ENCODE assay signal across 40 cellular contexts in genomic region chr5:53980061-53980460, GRCh38.
"Had no signal": no experiment of that assay in that cellular context is flagged by ENCODE, and none has a peak within 500 bp of the region (broad histone marks: within the 10 kb centered on the region; RNA-seq: fewer than 3 reads in every experiment).

No MANE protein-coding gene starts in this region.

- H3K9me3 Mint-ChIP-seq: activated T-helper 1 cell treated with anti-CD3 and anti-CD28 coated beads, Interleukin-12 subunit alpha, Interleukin-12 subunit beta, Interleukin-2, Interleukin-4 antibody, amounts not matched to agents 30 ng/mL and 10 ng/mL and 1 ng/mL, durations not matched to agents 14 hours and 24 hours and 36 hours; central memory CD8-positive, alpha-beta T cell had no signal

- H3K9me3 ChIP-seq: adrenal gland, body of pancreas had no signal

- H3K36me3 ChIP-seq: adrenal gland, ascending aorta, brain microvascular endothelial cell, breast epithelium, cardiac muscle cell had no signal

- H3K36me3 Mint-ChIP-seq: activated naive CD4-positive, alpha-beta T cell treated with anti-CD3 and anti-CD28 coated beads, Interleukin-2, amount 10 ng/mL, durations not matched to agents 7 days and 5 days had no signal

- H3K27ac Mint-ChIP-seq: activated naive CD4-positive, alpha-beta T cell treated with anti-CD3 and anti-CD28 coated beads for 36 hours; activated naive CD4-positive, alpha-beta T cell treated with anti-CD3 and anti-CD28 coated beads, Interleukin-2, amount 10 ng/mL, durations not matched to agents 7 days and 5 days; activated naive CD4-positive, alpha-beta T cell treated with anti-CD3 and anti-CD28 coated beads, Interleukin-2, amount 50 U/mL, for 24 hours; activated naive CD4-positive, alpha-beta T cell treated with anti-CD3 and anti-CD28 coated beads, Interleukin-2, amount 50 U/mL, for 72 hours; activated naive CD8-positive, alpha-beta T cell; activated naive CD8-positive, alpha-beta T cell treated with anti-CD3 and anti-CD28 coated beads for 36 hours; activated naive CD8-positive, alpha-beta T cell treated with anti-CD3 and anti-CD28 coated beads, Interleukin-2, amount 10 ng/mL, durations not matched to agents 7 days and 5 days; activated naive CD8-positive, alpha-beta T cell treated with anti-CD3 and anti-CD28 coated beads, Interleukin-2, amount 50 U/mL, for 24 hours; activated T-cell treated with anti-CD3 and anti-CD28 coated beads, Interleukin-2, amount 50 U/mL, for 24 hours; activated T-cell treated with anti-CD3 and anti-CD28 coated beads, Interleukin-2, amount 50 U/mL, for 72 hours; activated T-helper 1 cell treated with anti-CD3 and anti-CD28 coated beads, Interleukin-12 subunit alpha, Interleukin-12 subunit beta, Interleukin-2, Interleukin-4 antibody, amounts not matched to agents 30 ng/mL and 10 ng/mL and 1 ng/mL, durations not matched to agents 14 hours and 24 hours and 36 hours; activated T-helper 17 cell treated with anti-CD3 and anti-CD28 coated beads, Interleukin-2, amount 50 U/mL, for 72 hours; activated T-helper 2 cell treated with anti-CD3 and anti-CD28 coated beads, Interferon-gamma antibody, Interleukin-2, Interleukin-4, amounts not matched to agents 10 μg/mL and 5 μg/mL and 100 μg/mL, durations not matched to agents 14 hours and 24 hours and 36 hours; brain had no signal

- H3K4me3 ChIP-seq: adrenal gland, ascending aorta, body of pancreas, breast epithelium, cardiac muscle cell had no signal

- H3K27me3 ChIP-seq: adrenal gland, ascending aorta, body of pancreas, brain microvascular endothelial cell, breast epithelium, cardiac muscle cell had no signal

- H3K27me3 Mint-ChIP-seq: activated naive CD4-positive, alpha-beta T cell treated with anti-CD3 and anti-CD28 coated beads, Interleukin-2, amount 10 ng/mL, durations not matched to agents 7 days and 5 days; activated naive CD4-positive, alpha-beta T cell treated with anti-CD3 and anti-CD28 coated beads, Interleukin-2, amount 50 U/mL, for 24 hours; activated naive CD8-positive, alpha-beta T cell; activated naive CD8-positive, alpha-beta T cell treated with anti-CD3 and anti-CD28 coated beads for 36 hours; activated naive CD8-positive, alpha-beta T cell treated with anti-CD3 and anti-CD28 coated beads, Interleukin-2, amount 10 ng/mL, durations not matched to agents 7 days and 5 days; activated naive CD8-positive, alpha-beta T cell treated with anti-CD3 and anti-CD28 coated beads, Interleukin-2, amount 50 U/mL, for 24 hours; activated T-cell treated with anti-CD3 and anti-CD28 coated beads, Interleukin-2, amount 50 U/mL, for 24 hours; activated T-helper 17 cell treated with anti-CD3 and anti-CD28 coated beads, Interleukin-2, amount 50 U/mL, for 72 hours; brain; central memory CD8-positive, alpha-beta T cell had no signal

- H3K4me3 Mint-ChIP-seq: activated naive CD4-positive, alpha-beta T cell treated with anti-CD3 and anti-CD28 coated beads for 36 hours; activated naive CD4-positive, alpha-beta T cell treated with anti-CD3 and anti-CD28 coated beads, Interleukin-2, amount 10 ng/mL, durations not matched to agents 7 days and 5 days; activated naive CD4-positive, alpha-beta T cell treated with anti-CD3 and anti-CD28 coated beads, Interleukin-2, amount 50 U/mL, for 24 hours; activated naive CD8-positive, alpha-beta T cell; activated naive CD8-positive, alpha-beta T cell treated with anti-CD3 and anti-CD28 coated beads for 36 hours; activated naive CD8-positive, alpha-beta T cell treated with anti-CD3 and anti-CD28 coated beads, Interleukin-2, amount 10 ng/mL, durations not matched to agents 7 days and 5 days; activated naive CD8-positive, alpha-beta T cell treated with anti-CD3 and anti-CD28 coated beads, Interleukin-2, amount 50 U/mL, for 24 hours; activated T-cell treated with anti-CD3 and anti-CD28 coated beads, Interleukin-2, amount 50 U/mL, for 24 hours; activated T-cell treated with anti-CD3 and anti-CD28 coated beads, Interleukin-2, amount 50 U/mL, for 4 hours; activated T-cell treated with anti-CD3 and anti-CD28 coated beads, Interleukin-2, amount 50 U/mL, for 72 hours; activated T-helper 1 cell treated with anti-CD3 and anti-CD28 coated beads, Interleukin-12 subunit alpha, Interleukin-12 subunit beta, Interleukin-2, Interleukin-4 antibody, amounts not matched to agents 30 ng/mL and 10 ng/mL and 1 ng/mL, durations not matched to agents 14 hours and 24 hours and 36 hours; activated T-helper 17 cell treated with anti-CD3 and anti-CD28 coated beads, Interleukin-2, amount 50 U/mL, for 72 hours; brain; central memory CD8-positive, alpha-beta T cell had no signal

- FAIRE-seq: astrocyte, bronchial epithelial cell had no signal

- H3K4me1 Mint-ChIP-seq: activated naive CD4-positive, alpha-beta T cell treated with anti-CD3 and anti-CD28 coated beads, Interleukin-2, amount 10 ng/mL, durations not matched to agents 7 days and 5 days; activated naive CD4-positive, alpha-beta T cell treated with anti-CD3 and anti-CD28 coated beads, Interleukin-2, amount 50 U/mL, for 24 hours; activated naive CD8-positive, alpha-beta T cell treated with anti-CD3 and anti-CD28 coated beads for 36 hours; activated naive CD8-positive, alpha-beta T cell treated with anti-CD3 and anti-CD28 coated beads, Interleukin-2, amount 10 ng/mL, durations not matched to agents 7 days and 5 days; activated naive CD8-positive, alpha-beta T cell treated with anti-CD3 and anti-CD28 coated beads, Interleukin-2, amount 50 U/mL, for 24 hours; activated T-helper 17 cell treated with anti-CD3 and anti-CD28 coated beads, Interleukin-2, amount 50 U/mL, for 72 hours; brain; central memory CD8-positive, alpha-beta T cell had no signal

- H3K4me1 ChIP-seq: adrenal gland, ascending aorta, body of pancreas, breast epithelium had no signal

- DNase-seq: activated effector memory CD4-positive, alpha-beta T cell treated with anti-CD3 and anti-CD28 coated beads, Interleukin-2, amount 50 U/mL, for 16 hours; activated effector memory CD4-positive, alpha-beta T cell treated with Interleukin-2 at 50 U/mL for 16 hours; activated gamma-delta T cell; activated gamma-delta T cell treated with Interleukin-2 at 50 U/mL for 16 hours; activated naive CD4-positive, alpha-beta T cell; activated naive CD4-positive, alpha-beta T cell treated with anti-CD3 and anti-CD28 coated beads for 36 hours; activated naive CD4-positive, alpha-beta T cell treated with anti-CD3 and anti-CD28 coated beads, Interleukin-2, amount 10 ng/mL, durations not matched to agents 7 days and 5 days; activated naive CD4-positive, alpha-beta T cell treated with anti-CD3 and anti-CD28 coated beads, Interleukin-2, amount 50 U/mL, for 16 hours; activated naive CD4-positive, alpha-beta T cell treated with Interleukin-2 at 50 U/mL for 16 hours; activated naive CD8-positive, alpha-beta T cell treated with anti-CD3 and anti-CD28 coated beads for 36 hours; activated naive CD8-positive, alpha-beta T cell treated with anti-CD3 and anti-CD28 coated beads, Interleukin-2, amount 10 ng/mL, durations not matched to agents 7 days and 5 days; activated naive CD8-positive, alpha-beta T cell treated with anti-CD3 and anti-CD28 coated beads, Interleukin-2, amount 50 U/mL, for 24 hours; activated T-cell treated with anti-CD3 and anti-CD28 coated beads, Interleukin-2, amount 50 U/mL, for 1 hour; activated T-cell treated with anti-CD3 and anti-CD28 coated beads, Interleukin-2, amount 50 U/mL, for 24 hours; activated T-cell treated with anti-CD3 and anti-CD28 coated beads, Interleukin-2, amount 50 U/mL, for 4 hours; activated T-cell treated with anti-CD3 and anti-CD28 coated beads, Interleukin-2, amount 50 U/mL, for 48 hours; activated T-cell treated with anti-CD3 and anti-CD28 coated beads, Interleukin-2, amount 50 U/mL, for 72 hours; adrenal gland; amniotic stem cell; amygdala; anterior cingulate cortex; aorta; body of pancreas; brain microvascular endothelial cell; caudate nucleus; central memory CD4-positive, alpha-beta T cell; cerebellar nuclear complex had no signal

- ATAC-seq: activated naive CD4-positive, alpha-beta T cell treated with anti-CD3 and anti-CD28 coated beads, Interleukin-2, amount 50 U/mL, for 72 hours; activated naive CD8-positive, alpha-beta T cell treated with anti-CD3 and anti-CD28 coated beads, Interleukin-2, amount 50 U/mL, for 24 hours; activated T-cell treated with anti-CD3 and anti-CD28 coated beads, Interleukin-2, amount 50 U/mL, for 4 hours; activated T-cell treated with anti-CD3 and anti-CD28 coated beads, Interleukin-2, amount 50 U/mL, for 72 hours; activated T-helper 17 cell treated with anti-CD3 and anti-CD28 coated beads, Interleukin-2, amount 50 U/mL, for 72 hours; body of pancreas had no signal

- H3K27ac ChIP-seq: adrenal gland, ascending aorta, body of pancreas, brain microvascular endothelial cell, breast epithelium, cardiac muscle cell had no signal
